Comparison of ENCODE assay signal across 24 cellular contexts in genomic region chr4:180356766-180357165, GRCh38.
DNase-seq lines count a peak whose midpoint lies in the region; ATAC-seq, FAIRE-seq and TF ChIP-seq lines count a peak whose summit lies in the region.
"Had no signal": no experiment of that assay in that cellular context is flagged by ENCODE, and none has a peak within 500 bp of the region (broad histone marks: within the 10 kb centered on the region; RNA-seq: fewer than 3 reads in every experiment).

No MANE protein-coding gene starts in this region.

- intact Hi-C loops in A673 (cut with micrococcal nuclease; ENCODE audit: unreplicated experiment): no loop called here

- ATAC-seq in HG02642 (IDR thresholded peaks at IDR 0.05; ENCODE audit: poor library complexity, unreplicated experiment) (no peak), GM21576 (IDR thresholded peaks at IDR 0.05; ENCODE audit: unreplicated experiment) (no peak)
- ATAC-seq: CD8-positive, alpha-beta T cell had no signal

- POLR2A ChIA-PET in A673 (lab: Charles Lee; ENCODE audit: low non-redundant PET): no interaction called here

- BruUV-seq in A673 (replicated peaks; lab: Mats Ljungman, UMichigan): no TSS peak

- H3K4me3 ChIP-seq in A673 (ENCODE audit: low read depth, low read length, poor library complexity, severe bottlenecking) (no peak overlapping the region), astrocyte (ENCODE audit: insufficient read depth, low read depth, low read length) (no peak overlapping the region)
- H3K4me3 ChIP-seq: BLaER1, GM23248 had no signal

- H2AFZ ChIP-seq in astrocyte (ENCODE audit: low read depth, low read length): no peak overlapping the region
- H2AFZ ChIP-seq: GM23248 had no signal

- peak overlapping the region; percentile 16 for H3K27ac Mint-ChIP-seq in astrocyte (ENCODE audit: unreplicated experiment)
- H3K27ac Mint-ChIP-seq: B cell; CD4-positive, CD25-positive, alpha-beta regulatory T cell; CD8-positive, alpha-beta T cell had no signal

- no peak overlapping the region for H3K9ac ChIP-seq in astrocyte (ENCODE audit: low read length)
- H3K9ac ChIP-seq: BLaER1, GM23248 had no signal

- FAIRE-seq in astrocyte (lab: Jason Lieb, UNC): no peak
- FAIRE-seq: GM12891, GM18507, H1 had no signal

- H3K27me3 Mint-ChIP-seq in astrocyte (ENCODE audit: low read depth, unreplicated experiment): no peaks in the 10 kb centered on the region
- H3K27me3 Mint-ChIP-seq: B cell; CD4-positive, CD25-positive, alpha-beta regulatory T cell had no signal

- H3K4me2 ChIP-seq in astrocyte (ENCODE audit: low read length): no peak overlapping the region
- H3K4me2 ChIP-seq: BLaER1 had no signal

- H3K36me3 Mint-ChIP-seq in astrocyte (ENCODE audit: low read depth, unreplicated experiment): no peaks in the 10 kb centered on the region
- H3K36me3 Mint-ChIP-seq: CD4-positive, CD25-positive, alpha-beta regulatory T cell; CD8-positive, alpha-beta T cell had no signal

- DNase-seq in A673 (ENCODE audit: low spot score): peak; percentile 11
- peak; percentile 8 for DNase-seq in RPMI7951 (ENCODE audit: low read depth)
- no peak for DNase-seq in astrocyte (ENCODE audit: low read depth)
- peak; percentile 93 for DNase-seq in foreskin melanocyte
- DNase-seq in activated T-cell treated with anti-CD3 and anti-CD28 coated beads, Interleukin-2, amount 50 U/mL, for 48 hours: no peak
- no peak for DNase-seq in hippocampal formation (lab: John Stamatoyannopoulos, UW)
- DNase-seq: Calu3; CD4-positive, CD25-positive, alpha-beta regulatory T cell; CD8-positive, alpha-beta T cell; COR-L47; DMS53; DMS79 treated with DMSO at 0.1 percent for 48 hours; GF-D8; GM23248; H7; HCEC 1CT had no signal

- CTCF ChIA-PET in A673 (lab: Charles Lee): no interaction called here

- H3K36me3 ChIP-seq in A673 (ENCODE audit: insufficient read depth, low read length, poor library complexity, severe bottlenecking): no peaks in the 10 kb centered on the region
- no peaks in the 10 kb centered on the region for H3K36me3 ChIP-seq in astrocyte (ENCODE audit: insufficient read depth, low read length)
- H3K36me3 ChIP-seq: BLaER1 had no signal

- TF ChIP-seq CTCF in A673 (conservative IDR thresholded peaks at IDR 0.05; ENCODE audit: low read depth, low read length) (no peak), astrocyte (IDR thresholded peaks at IDR 0.05; ENCODE audit: insufficient read depth, low read depth, low read length) (no peak)

- no peaks in the 10 kb centered on the region for H3K79me2 ChIP-seq in astrocyte (ENCODE audit: insufficient read depth, low read length)

- no peak overlapping the region for H3K4me3 Mint-ChIP-seq in astrocyte (ENCODE audit: unreplicated experiment)
- H3K4me3 Mint-ChIP-seq: B cell; CD4-positive, CD25-positive, alpha-beta regulatory T cell; CD8-positive, alpha-beta T cell had no signal

- peaks cover 8% of the 10 kb centered on the region for H3K4me1 Mint-ChIP-seq in astrocyte (ENCODE audit: low read depth, unreplicated experiment)
- H3K4me1 Mint-ChIP-seq: CD4-positive, CD25-positive, alpha-beta regulatory T cell had no signal

- H3K27ac ChIP-seq in A673 (ENCODE audit: low read depth, low read length, poor library complexity, severe bottlenecking) (no peak overlapping the region), astrocyte (ENCODE audit: low read depth, low read length) (no peak overlapping the region)
- H3K27ac ChIP-seq: BLaER1, C4-2B, GM23248 had no signal

- H3K9me3 ChIP-seq in A673 (ENCODE audit: low read depth, low read length, poor library complexity, severe bottlenecking) (no peaks in the 10 kb centered on the region), astrocyte (ENCODE audit: insufficient read depth, low read depth, low read length) (no peaks in the 10 kb centered on the region)
- H3K9me3 ChIP-seq: BLaER1 had no signal

- no peaks in the 10 kb centered on the region for H4K20me1 ChIP-seq in astrocyte (ENCODE audit: insufficient read depth, low read length)
- H4K20me1 ChIP-seq: BLaER1 had no signal

- no peaks in the 10 kb centered on the region for H3K27me3 ChIP-seq in A673 (replicated peaks; ENCODE audit: insufficient read depth, low read depth, low read length, poor library complexity)
- no peaks in the 10 kb centered on the region for H3K27me3 ChIP-seq in astrocyte (ENCODE audit: insufficient read depth, low read length)
- H3K27me3 ChIP-seq: BLaER1 had no signal

- H3K9me3 Mint-ChIP-seq in astrocyte (ENCODE audit: unreplicated experiment): peaks cover 10% of the 10 kb centered on the region

- H3K4me1 ChIP-seq in A673 (ENCODE audit: insufficient read depth, low read length, poor library complexity, severe bottlenecking): no peaks in the 10 kb centered on the region
- H3K4me1 ChIP-seq in astrocyte (ENCODE audit: insufficient read depth, low read length): no peaks in the 10 kb centered on the region

Comparison
In these comparisons a context has a peak if more than half of its experiments do, and no peak if none do; other contexts are left out.
1. DNase-seq: peak in A673 (single experiment), RPMI7951 (single experiment) and foreskin melanocyte (single experiment); none in astrocyte (single experiment), activated T-cell treated with anti-CD3 and anti-CD28 coated beads, Interleukin-2, amount 50 U/mL, for 48 hours (0 of 2) and hippocampal formation (0 of 2).